Comparison of ENCODE assay signal across 2 cellular contexts in the genomic region with DNA sequence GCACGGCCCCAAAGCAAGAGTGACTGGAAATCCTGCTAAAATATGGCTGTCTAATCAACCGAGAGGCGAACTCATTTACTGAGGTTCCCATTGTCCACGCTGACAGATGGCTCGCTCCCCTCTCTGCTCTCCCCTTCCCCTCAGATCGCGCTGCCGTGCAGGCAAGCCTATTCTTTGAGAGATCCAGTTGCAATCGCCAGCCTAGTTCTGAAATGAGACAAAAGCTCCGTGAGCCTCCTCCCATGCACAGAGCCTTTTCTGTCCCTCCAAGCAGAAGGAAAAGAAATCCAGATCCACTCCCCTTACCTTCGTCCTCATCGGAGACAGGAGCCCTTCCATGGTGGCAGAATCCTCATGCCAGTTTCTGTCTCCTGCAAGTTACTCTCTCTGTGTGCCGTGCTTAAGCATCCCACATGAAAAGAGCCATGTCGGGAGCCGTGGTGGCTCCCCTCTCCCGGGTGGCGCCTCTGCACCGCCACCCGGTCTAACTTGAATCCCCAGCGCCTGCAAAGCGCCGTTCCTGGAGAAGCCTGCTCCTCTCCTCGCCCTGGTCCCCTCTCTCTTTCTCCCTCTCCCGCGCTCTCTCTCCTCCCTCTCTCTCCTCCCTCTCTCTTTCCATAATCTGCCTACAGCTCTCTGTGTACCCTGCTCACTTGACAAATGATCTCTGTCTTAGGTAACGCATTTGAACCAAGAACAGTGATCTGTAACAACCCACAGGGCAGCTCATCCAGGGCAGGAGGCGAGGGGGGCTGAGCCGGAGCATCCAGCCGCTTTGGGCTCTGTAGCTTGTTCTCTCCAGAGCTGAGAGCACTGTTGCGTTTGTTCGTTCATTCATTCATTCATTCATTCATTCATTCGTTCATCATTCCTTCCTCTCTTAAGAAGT.
TF ChIP-seq lines count a peak whose summit lies in the region.

No MANE protein-coding gene starts in this region.

TF ChIP-seq in HEK293, 187 proteins besides CTCF, POLR2A, EP300 and RAD21 (continued from another document and continues in another):
- TF ChIP-seq, protein P1, sequence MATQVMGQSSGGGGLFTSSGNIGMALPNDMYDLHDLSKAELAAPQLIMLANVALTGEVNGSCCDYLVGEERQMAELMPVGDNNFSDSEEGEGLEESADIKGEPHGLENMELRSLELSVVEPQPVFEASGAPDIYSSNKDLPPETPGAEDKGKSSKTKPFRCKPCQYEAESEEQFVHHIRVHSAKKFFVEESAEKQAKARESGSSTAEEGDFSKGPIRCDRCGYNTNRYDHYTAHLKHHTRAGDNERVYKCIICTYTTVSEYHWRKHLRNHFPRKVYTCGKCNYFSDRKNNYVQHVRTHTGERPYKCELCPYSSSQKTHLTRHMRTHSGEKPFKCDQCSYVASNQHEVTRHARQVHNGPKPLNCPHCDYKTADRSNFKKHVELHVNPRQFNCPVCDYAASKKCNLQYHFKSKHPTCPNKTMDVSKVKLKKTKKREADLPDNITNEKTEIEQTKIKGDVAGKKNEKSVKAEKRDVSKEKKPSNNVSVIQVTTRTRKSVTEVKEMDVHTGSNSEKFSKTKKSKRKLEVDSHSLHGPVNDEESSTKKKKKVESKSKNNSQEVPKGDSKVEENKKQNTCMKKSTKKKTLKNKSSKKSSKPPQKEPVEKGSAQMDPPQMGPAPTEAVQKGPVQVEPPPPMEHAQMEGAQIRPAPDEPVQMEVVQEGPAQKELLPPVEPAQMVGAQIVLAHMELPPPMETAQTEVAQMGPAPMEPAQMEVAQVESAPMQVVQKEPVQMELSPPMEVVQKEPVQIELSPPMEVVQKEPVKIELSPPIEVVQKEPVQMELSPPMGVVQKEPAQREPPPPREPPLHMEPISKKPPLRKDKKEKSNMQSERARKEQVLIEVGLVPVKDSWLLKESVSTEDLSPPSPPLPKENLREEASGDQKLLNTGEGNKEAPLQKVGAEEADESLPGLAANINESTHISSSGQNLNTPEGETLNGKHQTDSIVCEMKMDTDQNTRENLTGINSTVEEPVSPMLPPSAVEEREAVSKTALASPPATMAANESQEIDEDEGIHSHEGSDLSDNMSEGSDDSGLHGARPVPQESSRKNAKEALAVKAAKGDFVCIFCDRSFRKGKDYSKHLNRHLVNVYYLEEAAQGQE (tag by site-specific recombination; IDR thresholded peaks at IDR 0.05), result no peak
- TF ChIP-seq ZNF23 (tag by site-specific recombination; IDR thresholded peaks at IDR 0.05; ENCODE audit: borderline replicate concordance) (no peak), ZNF621 (tag by site-specific recombination; IDR thresholded peaks at IDR 0.05) (no peak), ZNF24 (tag by site-specific recombination; IDR thresholded peaks at IDR 0.05) (peak; percentile 99), ZNF791 (tag by site-specific recombination; IDR thresholded peaks at IDR 0.05) (no peak), MZF1 (tag by site-specific recombination; IDR thresholded peaks at IDR 0.05; ENCODE audit: borderline replicate concordance) (peak; percentile 88), ZNF335 (tag by site-specific recombination; conservative IDR thresholded peaks at IDR 0.05) (peak; percentile 41)
- TF ChIP-seq, protein P2, sequence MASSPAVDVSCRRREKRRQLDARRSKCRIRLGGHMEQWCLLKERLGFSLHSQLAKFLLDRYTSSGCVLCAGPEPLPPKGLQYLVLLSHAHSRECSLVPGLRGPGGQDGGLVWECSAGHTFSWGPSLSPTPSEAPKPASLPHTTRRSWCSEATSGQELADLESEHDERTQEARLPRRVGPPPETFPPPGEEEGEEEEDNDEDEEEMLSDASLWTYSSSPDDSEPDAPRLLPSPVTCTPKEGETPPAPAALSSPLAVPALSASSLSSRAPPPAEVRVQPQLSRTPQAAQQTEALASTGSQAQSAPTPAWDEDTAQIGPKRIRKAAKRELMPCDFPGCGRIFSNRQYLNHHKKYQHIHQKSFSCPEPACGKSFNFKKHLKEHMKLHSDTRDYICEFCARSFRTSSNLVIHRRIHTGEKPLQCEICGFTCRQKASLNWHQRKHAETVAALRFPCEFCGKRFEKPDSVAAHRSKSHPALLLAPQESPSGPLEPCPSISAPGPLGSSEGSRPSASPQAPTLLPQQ (tag by site-specific recombination; IDR thresholded peaks at IDR 0.05), result peak; percentile 39; the same call in 1 of the 2 replicates
- TF ChIP-seq, protein P3, sequence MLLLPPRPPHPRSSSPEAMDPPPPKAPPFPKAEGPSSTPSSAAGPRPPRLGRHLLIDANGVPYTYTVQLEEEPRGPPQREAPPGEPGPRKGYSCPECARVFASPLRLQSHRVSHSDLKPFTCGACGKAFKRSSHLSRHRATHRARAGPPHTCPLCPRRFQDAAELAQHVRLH (tag by site-specific recombination; IDR thresholded peaks at IDR 0.05), result no peak
- TF ChIP-seq, protein P4, sequence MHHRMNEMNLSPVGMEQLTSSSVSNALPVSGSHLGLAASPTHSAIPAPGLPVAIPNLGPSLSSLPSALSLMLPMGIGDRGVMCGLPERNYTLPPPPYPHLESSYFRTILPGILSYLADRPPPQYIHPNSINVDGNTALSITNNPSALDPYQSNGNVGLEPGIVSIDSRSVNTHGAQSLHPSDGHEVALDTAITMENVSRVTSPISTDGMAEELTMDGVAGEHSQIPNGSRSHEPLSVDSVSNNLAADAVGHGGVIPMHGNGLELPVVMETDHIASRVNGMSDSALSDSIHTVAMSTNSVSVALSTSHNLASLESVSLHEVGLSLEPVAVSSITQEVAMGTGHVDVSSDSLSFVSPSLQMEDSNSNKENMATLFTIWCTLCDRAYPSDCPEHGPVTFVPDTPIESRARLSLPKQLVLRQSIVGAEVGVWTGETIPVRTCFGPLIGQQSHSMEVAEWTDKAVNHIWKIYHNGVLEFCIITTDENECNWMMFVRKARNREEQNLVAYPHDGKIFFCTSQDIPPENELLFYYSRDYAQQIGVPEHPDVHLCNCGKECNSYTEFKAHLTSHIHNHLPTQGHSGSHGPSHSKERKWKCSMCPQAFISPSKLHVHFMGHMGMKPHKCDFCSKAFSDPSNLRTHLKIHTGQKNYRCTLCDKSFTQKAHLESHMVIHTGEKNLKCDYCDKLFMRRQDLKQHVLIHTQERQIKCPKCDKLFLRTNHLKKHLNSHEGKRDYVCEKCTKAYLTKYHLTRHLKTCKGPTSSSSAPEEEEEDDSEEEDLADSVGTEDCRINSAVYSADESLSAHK (tag by site-specific recombination; IDR thresholded peaks at IDR 0.05), result no peak
- TF ChIP-seq, protein P5, sequence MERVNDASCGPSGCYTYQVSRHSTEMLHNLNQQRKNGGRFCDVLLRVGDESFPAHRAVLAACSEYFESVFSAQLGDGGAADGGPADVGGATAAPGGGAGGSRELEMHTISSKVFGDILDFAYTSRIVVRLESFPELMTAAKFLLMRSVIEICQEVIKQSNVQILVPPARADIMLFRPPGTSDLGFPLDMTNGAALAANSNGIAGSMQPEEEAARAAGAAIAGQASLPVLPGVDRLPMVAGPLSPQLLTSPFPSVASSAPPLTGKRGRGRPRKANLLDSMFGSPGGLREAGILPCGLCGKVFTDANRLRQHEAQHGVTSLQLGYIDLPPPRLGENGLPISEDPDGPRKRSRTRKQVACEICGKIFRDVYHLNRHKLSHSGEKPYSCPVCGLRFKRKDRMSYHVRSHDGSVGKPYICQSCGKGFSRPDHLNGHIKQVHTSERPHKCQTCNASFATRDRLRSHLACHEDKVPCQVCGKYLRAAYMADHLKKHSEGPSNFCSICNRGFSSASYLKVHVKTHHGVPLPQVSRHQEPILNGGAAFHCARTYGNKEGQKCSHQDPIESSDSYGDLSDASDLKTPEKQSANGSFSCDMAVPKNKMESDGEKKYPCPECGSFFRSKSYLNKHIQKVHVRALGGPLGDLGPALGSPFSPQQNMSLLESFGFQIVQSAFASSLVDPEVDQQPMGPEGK (tag by site-specific recombination; IDR thresholded peaks at IDR 0.05), result peak; percentile 38; the same call in 1 of the 2 replicates

TF ChIP-seq in WTC11, 78 proteins besides CTCF, POLR2A, EP300 and RAD21 (continued from another document):
- TF ChIP-seq, protein P6, sequence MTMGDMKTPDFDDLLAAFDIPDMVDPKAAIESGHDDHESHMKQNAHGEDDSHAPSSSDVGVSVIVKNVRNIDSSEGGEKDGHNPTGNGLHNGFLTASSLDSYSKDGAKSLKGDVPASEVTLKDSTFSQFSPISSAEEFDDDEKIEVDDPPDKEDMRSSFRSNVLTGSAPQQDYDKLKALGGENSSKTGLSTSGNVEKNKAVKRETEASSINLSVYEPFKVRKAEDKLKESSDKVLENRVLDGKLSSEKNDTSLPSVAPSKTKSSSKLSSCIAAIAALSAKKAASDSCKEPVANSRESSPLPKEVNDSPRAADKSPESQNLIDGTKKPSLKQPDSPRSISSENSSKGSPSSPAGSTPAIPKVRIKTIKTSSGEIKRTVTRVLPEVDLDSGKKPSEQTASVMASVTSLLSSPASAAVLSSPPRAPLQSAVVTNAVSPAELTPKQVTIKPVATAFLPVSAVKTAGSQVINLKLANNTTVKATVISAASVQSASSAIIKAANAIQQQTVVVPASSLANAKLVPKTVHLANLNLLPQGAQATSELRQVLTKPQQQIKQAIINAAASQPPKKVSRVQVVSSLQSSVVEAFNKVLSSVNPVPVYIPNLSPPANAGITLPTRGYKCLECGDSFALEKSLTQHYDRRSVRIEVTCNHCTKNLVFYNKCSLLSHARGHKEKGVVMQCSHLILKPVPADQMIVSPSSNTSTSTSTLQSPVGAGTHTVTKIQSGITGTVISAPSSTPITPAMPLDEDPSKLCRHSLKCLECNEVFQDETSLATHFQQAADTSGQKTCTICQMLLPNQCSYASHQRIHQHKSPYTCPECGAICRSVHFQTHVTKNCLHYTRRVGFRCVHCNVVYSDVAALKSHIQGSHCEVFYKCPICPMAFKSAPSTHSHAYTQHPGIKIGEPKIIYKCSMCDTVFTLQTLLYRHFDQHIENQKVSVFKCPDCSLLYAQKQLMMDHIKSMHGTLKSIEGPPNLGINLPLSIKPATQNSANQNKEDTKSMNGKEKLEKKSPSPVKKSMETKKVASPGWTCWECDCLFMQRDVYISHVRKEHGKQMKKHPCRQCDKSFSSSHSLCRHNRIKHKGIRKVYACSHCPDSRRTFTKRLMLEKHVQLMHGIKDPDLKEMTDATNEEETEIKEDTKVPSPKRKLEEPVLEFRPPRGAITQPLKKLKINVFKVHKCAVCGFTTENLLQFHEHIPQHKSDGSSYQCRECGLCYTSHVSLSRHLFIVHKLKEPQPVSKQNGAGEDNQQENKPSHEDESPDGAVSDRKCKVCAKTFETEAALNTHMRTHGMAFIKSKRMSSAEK (CRISPR knock-in tag; IDR thresholded peaks at IDR 0.05; ENCODE audit: borderline replicate concordance), result no peak
- TF ChIP-seq, protein P7, sequence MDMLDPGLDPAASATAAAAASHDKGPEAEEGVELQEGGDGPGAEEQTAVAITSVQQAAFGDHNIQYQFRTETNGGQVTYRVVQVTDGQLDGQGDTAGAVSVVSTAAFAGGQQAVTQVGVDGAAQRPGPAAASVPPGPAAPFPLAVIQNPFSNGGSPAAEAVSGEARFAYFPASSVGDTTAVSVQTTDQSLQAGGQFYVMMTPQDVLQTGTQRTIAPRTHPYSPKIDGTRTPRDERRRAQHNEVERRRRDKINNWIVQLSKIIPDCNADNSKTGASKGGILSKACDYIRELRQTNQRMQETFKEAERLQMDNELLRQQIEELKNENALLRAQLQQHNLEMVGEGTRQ (CRISPR knock-in tag; IDR thresholded peaks at IDR 0.05), result no peak
